16 cellular contexts compared by ENCODE assay signal in the genomic region with DNA sequence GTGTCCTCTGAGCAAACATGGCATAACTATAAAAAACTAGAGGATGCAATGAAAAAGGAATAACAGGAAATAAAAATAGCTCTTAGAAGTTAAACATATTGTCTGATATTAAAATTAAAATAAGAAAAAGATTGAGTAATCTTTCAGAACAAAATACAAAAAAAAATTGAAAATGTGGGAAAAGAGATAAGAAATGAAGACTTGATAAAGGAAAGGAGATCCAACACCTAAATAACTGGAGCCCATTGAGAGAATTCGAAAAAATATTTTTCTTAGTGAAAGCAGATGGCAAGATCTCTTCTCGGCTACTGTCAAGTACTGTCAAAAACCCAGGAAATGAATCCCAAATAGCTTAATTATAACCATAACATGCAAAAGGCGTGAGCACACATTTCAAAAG. TPM values are rescaled to one million over a fixed set of nuclear protein-coding genes. Genes with fewer than 3 reads are reported as not detected.
DNase-seq lines count a peak whose midpoint lies in the region; ATAC-seq and TF ChIP-seq lines count a peak whose summit lies in the region.
"Had no signal": no experiment of that assay in that cellular context is flagged by ENCODE, and none has a peak within 500 bp of the region (broad histone marks: within the 10 kb centered on the region; RNA-seq: fewer than 3 reads in every experiment).

No MANE protein-coding gene starts in this region.

- H3K4me3 ChIP-seq in HEK293 (ENCODE audit: low read depth, low read length) (no peak overlapping the region), SK-N-MC (no peak overlapping the region), psoas muscle (no peak overlapping the region)

- H3K9me3 ChIP-seq in HEK293 (ENCODE audit: control insufficient read depth, insufficient read depth, low read depth, low read length) (no peaks in the 10 kb centered on the region; the same call in 1 of the 2 replicates), SK-N-MC (ENCODE audit: low read depth, low read length) (no peaks in the 10 kb centered on the region; the same call in 1 of the 2 replicates), psoas muscle (no peaks in the 10 kb centered on the region)

- H3K36me3 ChIP-seq in HEK293 (ENCODE audit: control insufficient read depth in 2 of 2, insufficient read depth in 1 of 2, low read length in 2 of 2), result peaks cover 0 to 4% of the 10 kb centered on the region in 2 experiments; a peak in 1 of 3 replicates
- peaks cover 9% of the 10 kb centered on the region for H3K36me3 ChIP-seq in SK-N-MC (ENCODE audit: insufficient read depth, low read length)
- H3K36me3 ChIP-seq in psoas muscle (ENCODE audit: insufficient read depth in 1 of 2, low read depth in 1 of 2), result peaks cover 0 to 24% of the 10 kb centered on the region in 2 donors

- H3K27ac ChIP-seq in HEK293 (ENCODE audit: extremely low read depth, low read depth, low read length) (no peak overlapping the region), SK-N-MC (peak overlapping the region; percentile 7; the same call in 1 of the 2 replicates), psoas muscle (peak overlapping the region; percentile 73)
- H3K27ac ChIP-seq: RWPE1 had no signal

- POLR2A ChIA-PET in HEK293 (lab: Yijun Ruan, JAX), result no interaction called here

- H3K27me3 ChIP-seq in psoas muscle (ENCODE audit: insufficient read depth in 3 of 3, low read length in 2 of 3), result no peaks in the 10 kb centered on the region

- DNase-seq in NCI-H1105 treated with DMSO at 0.1 percent for 48 hours (lab: John Stamatoyannopoulos, UW), result peak; percentile 79
- no peak for DNase-seq in NCI-H1105 (lab: John Stamatoyannopoulos, UW)
- no peak for DNase-seq in SK-N-MC (ENCODE audit: low read depth, low spot score)
- DNase-seq in psoas muscle, result no peak
- DNase-seq in iPS-NIHi7 (ENCODE audit: extremely low spot score), result no peak
- no peak for DNase-seq in stimulated activated CD4-positive, alpha-beta T cell treated with anti-CD3 and anti-CD28 coated beads, Interleukin-15, amount 100 ng/mL, for 24 hours
- DNase-seq: 8988T, COR-L47, DMS 273 treated with DMSO at 0.1 percent for 48 hours, GF-D8, HCEC 1CT, NCI-H1694 treated with DMSO at 0.1 percent for 48 hours, NCI-H748 treated with DMSO at 0.1 percent for 48 hours had no signal

- CTCF ChIA-PET in HEK293 (lab: Yijun Ruan, JAX), result interaction anchor here (1.0 kb wide), 1 partner anchor 111 kb away, joined by 3 read pairs; no protein-coding TSS in a partner anchor

- intact Hi-C loops in psoas muscle (cut with DNase I), result no loop called here

- TF ChIP-seq CTCF in HEK293 (tag by site-specific recombination; IDR thresholded peaks at IDR 0.05), result no peak
- no peak for TF ChIP-seq CTCF in psoas muscle (IDR thresholded peaks at IDR 0.05)

- H3K9ac ChIP-seq in SK-N-MC (ENCODE audit: insufficient read length), result no peak overlapping the region

- ATAC-seq in psoas muscle (no peak), HG03095 (IDR thresholded peaks at IDR 0.05; ENCODE audit: unreplicated experiment) (no peak)

- H3K4me1 ChIP-seq in HEK293 (ENCODE audit: control insufficient read depth, insufficient read depth, low read length) (peaks cover 32% of the 10 kb centered on the region), psoas muscle (peaks cover 58% of the 10 kb centered on the region)

- WGBS in psoas muscle, 3 donors, result 81 to 89% (median 86%) methylated on average over 3 of the region's 3 CpGs

TF ChIP-seq in HEK293, 187 proteins besides CTCF, POLR2A, EP300 and RAD21:
- TF ChIP-seq, protein P1, sequence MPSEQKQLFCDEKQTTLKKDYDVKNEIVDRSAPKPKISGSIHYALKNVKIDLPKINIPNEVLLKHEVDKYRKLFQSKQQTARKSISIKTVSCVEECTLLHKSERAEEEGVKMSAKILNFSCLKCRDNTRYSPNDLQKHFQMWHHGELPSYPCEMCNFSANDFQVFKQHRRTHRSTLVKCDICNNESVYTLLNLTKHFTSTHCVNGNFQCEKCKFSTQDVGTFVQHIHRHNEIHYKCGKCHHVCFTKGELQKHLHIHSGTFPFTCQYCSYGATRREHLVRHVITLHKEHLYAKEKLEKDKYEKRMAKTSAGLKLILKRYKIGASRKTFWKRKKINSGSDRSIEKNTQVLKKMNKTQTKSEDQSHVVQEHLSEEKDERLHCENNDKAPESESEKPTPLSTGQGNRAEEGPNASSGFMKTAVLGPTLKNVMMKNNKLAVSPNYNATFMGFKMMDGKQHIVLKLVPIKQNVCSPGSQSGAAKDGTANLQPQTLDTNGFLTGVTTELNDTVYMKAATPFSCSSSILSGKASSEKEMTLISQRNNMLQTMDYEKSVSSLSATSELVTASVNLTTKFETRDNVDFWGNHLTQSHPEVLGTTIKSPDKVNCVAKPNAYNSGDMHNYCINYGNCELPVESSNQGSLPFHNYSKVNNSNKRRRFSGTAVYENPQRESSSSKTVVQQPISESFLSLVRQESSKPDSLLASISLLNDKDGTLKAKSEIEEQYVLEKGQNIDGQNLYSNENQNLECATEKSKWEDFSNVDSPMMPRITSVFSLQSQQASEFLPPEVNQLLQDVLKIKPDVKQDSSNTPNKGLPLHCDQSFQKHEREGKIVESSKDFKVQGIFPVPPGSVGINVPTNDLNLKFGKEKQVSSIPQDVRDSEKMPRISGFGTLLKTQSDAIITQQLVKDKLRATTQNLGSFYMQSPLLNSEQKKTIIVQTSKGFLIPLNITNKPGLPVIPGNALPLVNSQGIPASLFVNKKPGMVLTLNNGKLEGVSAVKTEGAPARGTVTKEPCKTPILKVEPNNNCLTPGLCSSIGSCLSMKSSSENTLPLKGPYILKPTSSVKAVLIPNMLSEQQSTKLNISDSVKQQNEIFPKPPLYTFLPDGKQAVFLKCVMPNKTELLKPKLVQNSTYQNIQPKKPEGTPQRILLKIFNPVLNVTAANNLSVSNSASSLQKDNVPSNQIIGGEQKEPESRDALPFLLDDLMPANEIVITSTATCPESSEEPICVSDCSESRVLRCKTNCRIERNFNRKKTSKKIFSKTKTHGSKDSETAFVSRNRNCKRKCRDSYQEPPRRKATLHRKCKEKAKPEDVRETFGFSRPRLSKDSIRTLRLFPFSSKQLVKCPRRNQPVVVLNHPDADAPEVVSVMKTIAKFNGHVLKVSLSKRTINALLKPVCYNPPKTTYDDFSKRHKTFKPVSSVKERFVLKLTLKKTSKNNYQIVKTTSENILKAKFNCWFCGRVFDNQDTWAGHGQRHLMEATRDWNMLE (tag by site-specific recombination; conservative IDR thresholded peaks at IDR 0.05; ENCODE audit: low read depth), result no peak
- TF ChIP-seq ZNF549 (tag by site-specific recombination; IDR thresholded peaks at IDR 0.05) (0 out of 2 replicates have a peak, but pooled peaks have one; percentile 16), ZNF133 (tag by site-specific recombination; IDR thresholded peaks at IDR 0.05) (peak; percentile 99)

RNA-seq across cellular contexts. Expression of a gene that starts 24.9 kb away (rescaled TPM):
- 10 to 100 TPM; 28.9 to 74.5 (median 57.1) TPM for total RNA-seq in psoas muscle
- 10 to 100 TPM; 10.1 to 27.4 (median 10.4) TPM for polyA plus RNA-seq in psoas muscle
